In the genomic region with DNA sequence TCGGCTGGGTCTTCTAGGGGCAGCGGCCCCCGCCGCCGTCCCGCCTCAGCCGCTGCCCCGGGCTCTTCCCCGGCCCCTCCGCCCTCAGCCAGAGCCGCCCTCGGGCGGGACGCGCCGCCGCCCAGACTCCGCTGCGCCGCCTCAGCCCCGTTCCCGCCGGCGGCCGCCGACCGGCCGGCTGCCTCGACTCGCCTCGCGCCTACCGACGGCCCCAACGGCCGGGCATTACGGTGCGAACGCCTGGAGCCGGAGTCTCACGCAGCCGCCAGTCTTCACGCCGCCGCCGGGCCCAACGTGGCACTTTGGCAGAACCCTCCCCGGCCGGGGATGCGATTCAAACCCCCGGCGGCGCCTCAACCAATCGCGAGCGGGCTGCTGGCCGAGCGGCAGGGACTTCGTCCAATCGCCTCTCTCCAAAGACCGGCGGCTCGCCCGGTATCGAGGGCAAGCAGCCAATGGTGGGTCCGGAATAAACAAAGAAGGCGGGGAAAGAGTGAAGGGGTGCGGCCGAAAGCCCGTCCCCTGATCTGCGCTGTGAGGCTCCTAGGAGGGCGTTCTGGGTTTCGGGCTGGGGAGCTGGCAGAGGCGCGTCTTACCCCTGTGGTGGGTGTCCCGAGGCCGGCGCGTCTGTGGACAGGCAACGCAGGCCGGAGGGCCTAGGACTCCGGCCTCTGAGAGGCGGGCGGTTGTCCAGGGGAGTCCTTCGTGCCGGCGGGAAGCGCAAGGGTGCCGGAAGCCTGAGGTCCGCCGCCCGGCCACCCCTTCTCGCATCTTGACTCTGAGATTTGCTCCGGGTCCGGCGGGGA, we compare ENCODE assay signal across 8 cellular contexts. TPM values are rescaled to one million over a fixed set of nuclear protein-coding genes. Genes with fewer than 3 reads are reported as not detected.
DNase-seq lines count a peak whose midpoint lies in the region; ATAC-seq, FAIRE-seq and TF ChIP-seq lines count a peak whose summit lies in the region.

A gene (minus strand): TSS at position 309 of the 806 bp plus-strand sequence. CDS start 310 bp downstream, outside the sequence.

- dilution Hi-C loops in keratinocyte (cut with MboI; ENCODE audit: extremely low pct_ligation_motif_present, low sequenced_read_pairs): no loop called here

- peak within 1 kb of the TSS; percentile 80 for H2AFZ ChIP-seq in keratinocyte (ENCODE audit: control insufficient read depth, low read length)

- no peaks in the 10 kb centered on the region for H3K9me1 ChIP-seq in keratinocyte (ENCODE audit: control insufficient read depth, extremely low read depth, insufficient read depth, low read length)

- DNase-seq in BE2C (peak; percentile 98), GM19239 (ENCODE audit: insufficient read length, low spot score) (peak; percentile 96), NCI-H510A treated with DMSO at 0.1 percent for 48 hours (lab: John Stamatoyannopoulos, UW) (peak; percentile 98), cerebellum (ENCODE audit: low spot score) (peak; percentile 99), keratinocyte (ENCODE audit: low read depth, low spot score) (peak; percentile 69)
- DNase-seq in activated CD4-positive, alpha-beta T cell treated with anti-CD3 and anti-CD28 coated beads for 1 hour: peak; percentile 98
- peak; percentile 94 to 96 for DNase-seq in stimulated activated CD4-positive, alpha-beta T cell treated with anti-CD3 and anti-CD28 coated beads, Interleukin-15, amount 100 ng/mL, for 1 hour (ENCODE audit: low read depth in 1 of 2, low spot score in 1 of 2)

- H3K36me3 ChIP-seq in BE2C (no peaks in the 10 kb centered on the region), keratinocyte (ENCODE audit: control insufficient read depth in 2 of 2, extremely low read depth in 1 of 2, insufficient read depth in 2 of 2, low read length in 2 of 2) (peaks cover 0 to 8% of the 10 kb centered on the region in 2 experiments)

- H3K9ac ChIP-seq in keratinocyte (ENCODE audit: control insufficient read depth, extremely low read depth, insufficient read depth, low read length): peak within 1 kb of the TSS; percentile 85

- TF ChIP-seq CTCF in BE2C (IDR thresholded peaks at IDR 0.05; ENCODE audit: low read depth, low read length) (no peak), keratinocyte (optimal IDR thresholded peaks at IDR 0.05 in 1 of 3, IDR thresholded peaks at IDR 0.05 in 1 of 3, conservative IDR thresholded peaks at IDR 0.05 in 1 of 3; ENCODE audit: extremely low read depth in 1 of 3, insufficient read depth in 2 of 3, low read length in 3 of 3) (no peak)

- peak within 1 kb of the TSS; percentile 79 for H3K27ac ChIP-seq in keratinocyte (ENCODE audit: control insufficient read depth, insufficient read depth, low read length)

- peaks cover 7% of the 10 kb centered on the region for H4K20me1 ChIP-seq in keratinocyte (ENCODE audit: control insufficient read depth, extremely low read depth, insufficient read depth, low read length)

- FAIRE-seq in GM19239 (lab: Jason Lieb, UNC) (peak; percentile 86), keratinocyte (lab: Jason Lieb, UNC) (no peak)

- H3K27me3 ChIP-seq in BE2C (no peaks in the 10 kb centered on the region), keratinocyte (ENCODE audit: control insufficient read depth, extremely low read depth, insufficient read depth, low read length) (no peaks in the 10 kb centered on the region)

- peak; percentile 87 for ATAC-seq in HG03442 (IDR thresholded peaks at IDR 0.05; ENCODE audit: unreplicated experiment)

- no peaks in the 10 kb centered on the region for H3K9me3 ChIP-seq in BE2C
- H3K9me3 ChIP-seq in keratinocyte (ENCODE audit: control insufficient read depth, low read depth, low read length): no peaks in the 10 kb centered on the region

- H3K4me3 ChIP-seq in BE2C (ENCODE audit: low read depth, low read length): peak within 1 kb of the TSS; percentile 91
- H3K4me3 ChIP-seq in keratinocyte (ENCODE audit: control insufficient read depth in 2 of 3, extremely low read depth in 1 of 3, insufficient read depth in 2 of 3, low read depth in 1 of 3, low read length in 3 of 3): peak within 1 kb of the TSS; percentile 61 to 97 (median 97)

- H3K4me1 ChIP-seq in BE2C: no peaks in the 10 kb centered on the region
- H3K4me1 ChIP-seq in keratinocyte (ENCODE audit: control insufficient read depth, extremely low read depth, insufficient read depth, low read length): peaks cover 40% of the 10 kb centered on the region

- H3K4me2 ChIP-seq in keratinocyte (ENCODE audit: control insufficient read depth, extremely low read depth, insufficient read depth, low read depth, low read length): peak within 1 kb of the TSS; percentile 100

- H3K79me2 ChIP-seq in keratinocyte (ENCODE audit: control insufficient read depth, insufficient read depth, low read length): peaks cover 48% of the 10 kb centered on the region

RNA-seq across cellular contexts. Expression of the gene that starts here (rescaled TPM):
- polyA plus RNA-seq in BE2C (2012; ENCODE audit: insufficient read depth, insufficient read length, low read depth): 18.9 TPM
- total RNA-seq in cerebellum: 13.3 TPM
- polyA plus RNA-seq in keratinocyte: 27.3 to 37.1 TPM (median 31.3 TPM) in 3 replicates
- polyA plus RNA-seq in keratinocyte (2011; ENCODE audit: low read depth): 27.2 TPM
- 25.9 and 34.8 TPM in 2 replicates for polyA plus RNA-seq in keratinocyte (2011; cell fraction: cytosol; rRNA removed)
- polyA plus RNA-seq in keratinocyte (2011; cell fraction: nucleus; rRNA removed): 36.7 and 37.3 TPM in 2 replicates
- 12.2 and 22.5 TPM in 2 replicates for polyA plus RNA-seq in keratinocyte (2012; ENCODE audit: low replicate concordance)
- polyA minus RNA-seq in keratinocyte: 14.5 to 31.2 TPM (median 20.7 TPM) in 3 replicates
- polyA minus RNA-seq in keratinocyte (2011; cell fraction: cytosol; rRNA and poly(A)+ RNA removed): 26.1 TPM
- 12.6 and 25.7 TPM in 2 replicates for polyA minus RNA-seq in keratinocyte (2011; cell fraction: nucleus; rRNA and poly(A)+ RNA removed)

Comparison
In these comparisons a context has a peak if more than half of its experiments do, and no peak if none do; other contexts are left out.
1. Peak in every context shown above with its lines: DNase-seq, ATAC-seq, H3K4me3 ChIP-seq and H3K27ac ChIP-seq.